8 cellular contexts compared by ENCODE assay signal in genomic region chr6:122400121-122400450, GRCh38.
DNase-seq lines count a peak whose midpoint lies in the region; ATAC-seq and TF ChIP-seq lines count a peak whose summit lies in the region.

No MANE protein-coding gene starts in this region.

- in situ Hi-C loops in GM13977 (cut with MboI; ENCODE audit: low pct_unique_long_range_greater_than_20kb, low sequenced_read_pairs, unreplicated experiment), result no loop called here

- peak; percentile 10 for ATAC-seq in HG02884 (IDR thresholded peaks at IDR 0.05; ENCODE audit: unreplicated experiment)
- ATAC-seq in HG03108 (IDR thresholded peaks at IDR 0.05; ENCODE audit: unreplicated experiment), result no peak

- peak overlapping the region; percentile 99 for H3K4me3 Mint-ChIP-seq in T-helper 1 cell treated with Interleukin-12 subunit alpha and Interleukin-12 subunit beta and Interleukin-4 antibody, amounts not matched to agents 30 μg/mL and 1 μg/mL, for 36 hours

- no peaks in the 10 kb centered on the region for H3K9me3 Mint-ChIP-seq in T-helper 1 cell treated with Interleukin-12 subunit alpha and Interleukin-12 subunit beta and Interleukin-4 antibody, amounts not matched to agents 30 μg/mL and 1 μg/mL, for 36 hours

- H3K27ac ChIP-seq in epithelial cell of prostate, result peak overlapping the region; percentile 69

- DNase-seq in T-helper 1 cell (no peak), RPMI8226 (peak; percentile 14), epithelial cell of prostate (ENCODE audit: low read depth, low spot score) (no peak), pons (ENCODE audit: low spot score) (peak; percentile 25), GM13977 (ENCODE audit: low spot score) (no peak)

- no peaks in the 10 kb centered on the region for H3K27me3 Mint-ChIP-seq in T-helper 1 cell treated with Interleukin-12 subunit alpha and Interleukin-12 subunit beta and Interleukin-4 antibody, amounts not matched to agents 30 μg/mL and 1 μg/mL, for 36 hours (ENCODE audit: low read depth)

- TF ChIP-seq CTCF in GM13977 (IDR thresholded peaks at IDR 0.05; ENCODE audit: extremely low read depth, insufficient read depth, missing control alignments), result no peak

- H3K36me3 Mint-ChIP-seq in T-helper 1 cell treated with Interleukin-12 subunit alpha and Interleukin-12 subunit beta and Interleukin-4 antibody, amounts not matched to agents 30 μg/mL and 1 μg/mL, for 36 hours (ENCODE audit: low read depth), result peaks cover 6% of the 10 kb centered on the region

- peak overlapping the region; percentile 97 for H3K27ac Mint-ChIP-seq in T-helper 1 cell treated with Interleukin-12 subunit alpha and Interleukin-12 subunit beta and Interleukin-4 antibody, amounts not matched to agents 30 μg/mL and 1 μg/mL, for 36 hours

- peaks cover 28% of the 10 kb centered on the region for H3K4me1 Mint-ChIP-seq in T-helper 1 cell treated with Interleukin-12 subunit alpha and Interleukin-12 subunit beta and Interleukin-4 antibody, amounts not matched to agents 30 μg/mL and 1 μg/mL, for 36 hours (ENCODE audit: low read depth)

Comparison
In these comparisons a context has a peak if more than half of its experiments do, and no peak if none do; other contexts are left out.
1. DNase-seq: peak in RPMI8226 (single experiment) and pons (single experiment); none in T-helper 1 cell (0 of 5), epithelial cell of prostate (single experiment) and GM13977 (single experiment).